In the genomic region with DNA sequence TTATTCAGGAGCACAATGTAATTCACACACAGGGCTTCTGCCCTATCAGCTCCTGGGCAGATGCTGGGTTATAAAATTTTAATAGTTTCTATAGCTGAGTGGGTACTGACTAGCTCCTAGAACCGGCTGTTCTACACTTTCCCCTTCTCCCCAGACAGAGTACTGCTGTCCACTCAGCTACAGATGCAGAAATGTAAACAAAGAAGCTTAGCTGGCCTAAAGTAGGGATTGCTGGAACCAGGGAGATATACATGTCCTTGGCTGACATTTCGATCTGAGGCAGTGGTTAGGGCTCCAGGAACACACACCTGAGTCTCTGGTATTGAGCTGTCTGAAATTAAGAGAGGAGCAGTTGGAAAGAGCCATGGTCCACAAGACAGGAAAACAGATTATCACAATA, we compare ENCODE assay signal across 20 cellular contexts.
DNase-seq lines count a peak whose midpoint lies in the region; ATAC-seq, FAIRE-seq and TF ChIP-seq lines count a peak whose summit lies in the region.
"Had no signal": no experiment of that assay in that cellular context is flagged by ENCODE, and none has a peak within 500 bp of the region (broad histone marks: within the 10 kb centered on the region; RNA-seq: fewer than 3 reads in every experiment).

No MANE protein-coding gene starts in this region.

- H3K36me3 ChIP-seq in colonic mucosa, result no peaks in the 10 kb centered on the region

- DNase-seq in A549 (ENCODE audit: low read depth in 1 of 2, low spot score in 1 of 2), result no peak
- DNase-seq in LNCaP clone FGC (ENCODE audit: low read depth), result peak; percentile 22
- no peak for DNase-seq in colonic mucosa
- DNase-seq in mesothelial cell of epicardium (ENCODE audit: low spot score in 2 of 2, unreplicated experiment in 2 of 2), result no peak
- no peak for DNase-seq in activated CD4-positive, alpha-beta T cell treated with anti-CD3 and anti-CD28 coated beads, Interleukin-2, amount 50 U/mL, for 4 hours
- DNase-seq in G401 (ENCODE audit: low spot score), result no peak
- DNase-seq in NCI-H2081 (lab: John Stamatoyannopoulos, UW), result no peak
- DNase-seq: DMS53, GM23248, MM.1S, NCI-H1105, NCI-H187, NCI-H510A, RPMI8226 had no signal

- peaks cover 3% of the 10 kb centered on the region for H3K9me3 Mint-ChIP-seq in mesothelial cell of epicardium

- H3K4me3 ChIP-seq in A549 (no peak overlapping the region), LNCaP clone FGC (ENCODE audit: low read depth, low read length) (no peak overlapping the region), colonic mucosa (no peak overlapping the region)
- H3K4me3 ChIP-seq: GM23248 had no signal

- no peak for FAIRE-seq in A549 (lab: Jason Lieb, UNC)
- FAIRE-seq: A204.1, G401.6, GM12891 had no signal

- no peak for TF ChIP-seq POLR2A in A549 (IDR thresholded peaks at IDR 0.05; ENCODE audit: low read length)

- H3K27ac ChIP-seq in A549 (peak overlapping the region; percentile 97 to 99), colonic mucosa (peak overlapping the region; percentile 20)
- H3K27ac ChIP-seq: GM23248, KMS-11 had no signal

- CTCF ChIA-PET in A549 (lab: Yijun Ruan, JAX), result interaction anchor here (1.4 kb wide), 1 partner anchor 142 kb away, joined by 5 read pairs; no protein-coding TSS in a partner anchor

- peaks cover 2% of the 10 kb centered on the region for H3K36me3 Mint-ChIP-seq in mesothelial cell of epicardium
- H3K36me3 Mint-ChIP-seq: CD14-positive monocyte had no signal

- POLR2A ChIA-PET in A549 (lab: Yijun Ruan, JAX), result no interaction called here

- no peak overlapping the region for H3K9ac ChIP-seq in colonic mucosa (ENCODE audit: low read depth in 2 of 2, low read length in 2 of 2)
- H3K9ac ChIP-seq: GM23248, KMS-11 had no signal

- H3K9me3 ChIP-seq in A549, result peaks cover 9% of the 10 kb centered on the region; the same call in 2 of the 3 replicates
- no peaks in the 10 kb centered on the region for H3K9me3 ChIP-seq in colonic mucosa

- no peak overlapping the region for H3K4me2 ChIP-seq in A549
- H3K4me2 ChIP-seq: KMS-11 had no signal

- no peak for ATAC-seq in A549
- ATAC-seq in HG03439 (IDR thresholded peaks at IDR 0.05; ENCODE audit: unreplicated experiment), result no peak

- peaks cover 41% of the 10 kb centered on the region for H3K4me1 ChIP-seq in A549
- H3K4me1 ChIP-seq in colonic mucosa, result no peaks in the 10 kb centered on the region

- TF ChIP-seq EP300 in A549 (IDR thresholded peaks at IDR 0.05), result no peak

- TF ChIP-seq CTCF in A549 (IDR thresholded peaks at IDR 0.05) (no peak), LNCaP clone FGC (IDR thresholded peaks at IDR 0.05; ENCODE audit: control insufficient read depth, extremely low read depth, insufficient read depth) (no peak), colonic mucosa (IDR thresholded peaks at IDR 0.05) (no peak), mesothelial cell of epicardium (IDR thresholded peaks at IDR 0.05; ENCODE audit: unreplicated experiment) (no peak)

- peaks cover 41% of the 10 kb centered on the region for H3K4me1 Mint-ChIP-seq in mesothelial cell of epicardium
- H3K4me1 Mint-ChIP-seq: CD14-positive monocyte had no signal

- in situ Hi-C loops in G401 (cut with HindIII; ENCODE audit: low sequenced_read_pairs), result no loop called here

- H3K27ac Mint-ChIP-seq in mesothelial cell of epicardium, result peak overlapping the region; percentile 18
- H3K27ac Mint-ChIP-seq: CD14-positive monocyte had no signal

- 97% methylated on average over 2 of the region's 2 CpGs for WGBS in A549 (ENCODE audit: missing lambda C conversion rate)

- no peak overlapping the region for H3K4me3 Mint-ChIP-seq in mesothelial cell of epicardium
- H3K4me3 Mint-ChIP-seq: CD14-positive monocyte had no signal

- H3K27me3 Mint-ChIP-seq in mesothelial cell of epicardium (ENCODE audit: low read depth), result no peaks in the 10 kb centered on the region

- intact Hi-C loops in colonic mucosa (cut with DNase I), result no loop called here

- H3K27me3 ChIP-seq in colonic mucosa, result no peaks in the 10 kb centered on the region

- no peak for TF ChIP-seq RAD21 in A549 (conservative IDR thresholded peaks at IDR 0.05 in 1 of 2, IDR thresholded peaks at IDR 0.05 in 1 of 2)

TF ChIP-seq in A549, 52 proteins besides CTCF, POLR2A, EP300 and RAD21 (continues in another document):
- TF ChIP-seq, protein P1, sequence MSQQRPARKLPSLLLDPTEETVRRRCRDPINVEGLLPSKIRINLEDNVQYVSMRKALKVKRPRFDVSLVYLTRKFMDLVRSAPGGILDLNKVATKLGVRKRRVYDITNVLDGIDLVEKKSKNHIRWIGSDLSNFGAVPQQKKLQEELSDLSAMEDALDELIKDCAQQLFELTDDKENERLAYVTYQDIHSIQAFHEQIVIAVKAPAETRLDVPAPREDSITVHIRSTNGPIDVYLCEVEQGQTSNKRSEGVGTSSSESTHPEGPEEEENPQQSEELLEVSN (IDR thresholded peaks at IDR 0.05; ENCODE audit: borderline replicate concordance, low read depth), result no peak
- TF ChIP-seq TP53 (CRISPR knock-in tag; IDR thresholded peaks at IDR 0.05), result no peak
- no peak for TF ChIP-seq HDAC2 (IDR thresholded peaks at IDR 0.05)
- no peak for TF ChIP-seq FOSL2 (IDR thresholded peaks at IDR 0.05)
- no peak for TF ChIP-seq FOSL2 (CRISPR knock-in tag; IDR thresholded peaks at IDR 0.05)
- TF ChIP-seq, protein P2, sequence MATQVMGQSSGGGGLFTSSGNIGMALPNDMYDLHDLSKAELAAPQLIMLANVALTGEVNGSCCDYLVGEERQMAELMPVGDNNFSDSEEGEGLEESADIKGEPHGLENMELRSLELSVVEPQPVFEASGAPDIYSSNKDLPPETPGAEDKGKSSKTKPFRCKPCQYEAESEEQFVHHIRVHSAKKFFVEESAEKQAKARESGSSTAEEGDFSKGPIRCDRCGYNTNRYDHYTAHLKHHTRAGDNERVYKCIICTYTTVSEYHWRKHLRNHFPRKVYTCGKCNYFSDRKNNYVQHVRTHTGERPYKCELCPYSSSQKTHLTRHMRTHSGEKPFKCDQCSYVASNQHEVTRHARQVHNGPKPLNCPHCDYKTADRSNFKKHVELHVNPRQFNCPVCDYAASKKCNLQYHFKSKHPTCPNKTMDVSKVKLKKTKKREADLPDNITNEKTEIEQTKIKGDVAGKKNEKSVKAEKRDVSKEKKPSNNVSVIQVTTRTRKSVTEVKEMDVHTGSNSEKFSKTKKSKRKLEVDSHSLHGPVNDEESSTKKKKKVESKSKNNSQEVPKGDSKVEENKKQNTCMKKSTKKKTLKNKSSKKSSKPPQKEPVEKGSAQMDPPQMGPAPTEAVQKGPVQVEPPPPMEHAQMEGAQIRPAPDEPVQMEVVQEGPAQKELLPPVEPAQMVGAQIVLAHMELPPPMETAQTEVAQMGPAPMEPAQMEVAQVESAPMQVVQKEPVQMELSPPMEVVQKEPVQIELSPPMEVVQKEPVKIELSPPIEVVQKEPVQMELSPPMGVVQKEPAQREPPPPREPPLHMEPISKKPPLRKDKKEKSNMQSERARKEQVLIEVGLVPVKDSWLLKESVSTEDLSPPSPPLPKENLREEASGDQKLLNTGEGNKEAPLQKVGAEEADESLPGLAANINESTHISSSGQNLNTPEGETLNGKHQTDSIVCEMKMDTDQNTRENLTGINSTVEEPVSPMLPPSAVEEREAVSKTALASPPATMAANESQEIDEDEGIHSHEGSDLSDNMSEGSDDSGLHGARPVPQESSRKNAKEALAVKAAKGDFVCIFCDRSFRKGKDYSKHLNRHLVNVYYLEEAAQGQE (IDR thresholded peaks at IDR 0.05), result no peak
- TF ChIP-seq RFX5 (IDR thresholded peaks at IDR 0.05), result no peak
- no peak for TF ChIP-seq HES2 (IDR thresholded peaks at IDR 0.05)
- no peak for TF ChIP-seq ATOH8 (CRISPR knock-in tag; IDR thresholded peaks at IDR 0.05; ENCODE audit: low read depth)
- no peak for TF ChIP-seq GATA3 (IDR thresholded peaks at IDR 0.05; ENCODE audit: borderline replicate concordance)
- TF ChIP-seq MYC (IDR thresholded peaks at IDR 0.05; ENCODE audit: borderline replicate concordance, low read length), result no peak
- no peak for TF ChIP-seq CBX8 (IDR thresholded peaks at IDR 0.05)
- no peak for TF ChIP-seq EHF (CRISPR knock-in tag; IDR thresholded peaks at IDR 0.05)
- TF ChIP-seq HOXA7 (CRISPR knock-in tag; IDR thresholded peaks at IDR 0.05), result no peak
- TF ChIP-seq JUN (IDR thresholded peaks at IDR 0.05), result no peak
- TF ChIP-seq BCL3 (IDR thresholded peaks at IDR 0.05), result no peak
- no peak for TF ChIP-seq HOXB5 (CRISPR knock-in tag; IDR thresholded peaks at IDR 0.05)
- no peak for TF ChIP-seq NFE2L2 (conservative IDR thresholded peaks at IDR 0.05; ENCODE audit: low read length)
